1 cellular context compared by ENCODE assay signal in the genomic region with DNA sequence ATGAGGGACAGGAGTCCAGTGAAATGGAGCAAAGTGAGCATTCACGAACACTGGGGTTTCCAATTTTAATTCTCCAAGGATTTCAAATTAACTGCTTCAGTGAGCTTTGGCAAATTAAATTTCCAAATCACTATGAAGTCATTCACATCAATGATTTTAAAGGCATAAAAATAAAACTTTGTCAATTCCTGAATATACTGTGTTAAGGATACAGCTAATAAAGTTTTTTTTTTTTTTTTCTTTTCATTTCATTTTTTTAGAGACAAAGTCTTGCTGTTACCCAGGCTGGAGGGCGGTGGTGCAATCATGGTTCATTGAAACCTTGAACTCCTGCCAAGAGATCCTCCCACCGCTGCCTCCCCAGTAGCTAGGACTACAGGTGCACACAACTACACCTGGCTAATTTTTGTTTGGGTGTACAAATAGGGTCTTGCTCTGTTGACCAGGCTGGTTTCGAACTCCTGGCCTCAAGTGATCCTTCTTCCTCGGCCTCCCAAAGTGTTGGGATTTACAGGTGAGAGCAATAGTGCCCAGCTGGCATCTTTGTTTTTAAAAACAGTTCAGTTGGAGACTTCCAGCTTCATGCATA.
TF ChIP-seq lines count a peak whose summit lies in the region.

No MANE protein-coding gene starts in this region.

TF ChIP-seq in HCT116, 20 proteins besides CTCF, POLR2A, EP300 and RAD21 (continued from another document):
- TF ChIP-seq SP1 (IDR thresholded peaks at IDR 0.05; ENCODE audit: low read depth), result no peak
- TF ChIP-seq, protein P1, sequence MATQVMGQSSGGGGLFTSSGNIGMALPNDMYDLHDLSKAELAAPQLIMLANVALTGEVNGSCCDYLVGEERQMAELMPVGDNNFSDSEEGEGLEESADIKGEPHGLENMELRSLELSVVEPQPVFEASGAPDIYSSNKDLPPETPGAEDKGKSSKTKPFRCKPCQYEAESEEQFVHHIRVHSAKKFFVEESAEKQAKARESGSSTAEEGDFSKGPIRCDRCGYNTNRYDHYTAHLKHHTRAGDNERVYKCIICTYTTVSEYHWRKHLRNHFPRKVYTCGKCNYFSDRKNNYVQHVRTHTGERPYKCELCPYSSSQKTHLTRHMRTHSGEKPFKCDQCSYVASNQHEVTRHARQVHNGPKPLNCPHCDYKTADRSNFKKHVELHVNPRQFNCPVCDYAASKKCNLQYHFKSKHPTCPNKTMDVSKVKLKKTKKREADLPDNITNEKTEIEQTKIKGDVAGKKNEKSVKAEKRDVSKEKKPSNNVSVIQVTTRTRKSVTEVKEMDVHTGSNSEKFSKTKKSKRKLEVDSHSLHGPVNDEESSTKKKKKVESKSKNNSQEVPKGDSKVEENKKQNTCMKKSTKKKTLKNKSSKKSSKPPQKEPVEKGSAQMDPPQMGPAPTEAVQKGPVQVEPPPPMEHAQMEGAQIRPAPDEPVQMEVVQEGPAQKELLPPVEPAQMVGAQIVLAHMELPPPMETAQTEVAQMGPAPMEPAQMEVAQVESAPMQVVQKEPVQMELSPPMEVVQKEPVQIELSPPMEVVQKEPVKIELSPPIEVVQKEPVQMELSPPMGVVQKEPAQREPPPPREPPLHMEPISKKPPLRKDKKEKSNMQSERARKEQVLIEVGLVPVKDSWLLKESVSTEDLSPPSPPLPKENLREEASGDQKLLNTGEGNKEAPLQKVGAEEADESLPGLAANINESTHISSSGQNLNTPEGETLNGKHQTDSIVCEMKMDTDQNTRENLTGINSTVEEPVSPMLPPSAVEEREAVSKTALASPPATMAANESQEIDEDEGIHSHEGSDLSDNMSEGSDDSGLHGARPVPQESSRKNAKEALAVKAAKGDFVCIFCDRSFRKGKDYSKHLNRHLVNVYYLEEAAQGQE (IDR thresholded peaks at IDR 0.05; ENCODE audit: low read depth), result no peak
- TF ChIP-seq, protein P2, sequence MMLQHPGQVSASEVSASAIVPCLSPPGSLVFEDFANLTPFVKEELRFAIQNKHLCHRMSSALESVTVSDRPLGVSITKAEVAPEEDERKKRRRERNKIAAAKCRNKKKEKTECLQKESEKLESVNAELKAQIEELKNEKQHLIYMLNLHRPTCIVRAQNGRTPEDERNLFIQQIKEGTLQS (IDR thresholded peaks at IDR 0.05), result no peak
- no peak for TF ChIP-seq JUND (IDR thresholded peaks at IDR 0.05)
- no peak for TF ChIP-seq EGR1 (IDR thresholded peaks at IDR 0.05; ENCODE audit: low read depth)
- TF ChIP-seq CEBPB (IDR thresholded peaks at IDR 0.05; ENCODE audit: low read depth), result no peak
- no peak for TF ChIP-seq ZFX (IDR thresholded peaks at IDR 0.05)
- TF ChIP-seq, protein P3, sequence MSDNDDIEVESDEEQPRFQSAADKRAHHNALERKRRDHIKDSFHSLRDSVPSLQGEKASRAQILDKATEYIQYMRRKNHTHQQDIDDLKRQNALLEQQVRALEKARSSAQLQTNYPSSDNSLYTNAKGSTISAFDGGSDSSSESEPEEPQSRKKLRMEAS (IDR thresholded peaks at IDR 0.05), result no peak
- TF ChIP-seq EZH2phosphoT487 (IDR thresholded peaks at IDR 0.05; ENCODE audit: borderline replicate concordance), result no peak
- TF ChIP-seq, protein P4, sequence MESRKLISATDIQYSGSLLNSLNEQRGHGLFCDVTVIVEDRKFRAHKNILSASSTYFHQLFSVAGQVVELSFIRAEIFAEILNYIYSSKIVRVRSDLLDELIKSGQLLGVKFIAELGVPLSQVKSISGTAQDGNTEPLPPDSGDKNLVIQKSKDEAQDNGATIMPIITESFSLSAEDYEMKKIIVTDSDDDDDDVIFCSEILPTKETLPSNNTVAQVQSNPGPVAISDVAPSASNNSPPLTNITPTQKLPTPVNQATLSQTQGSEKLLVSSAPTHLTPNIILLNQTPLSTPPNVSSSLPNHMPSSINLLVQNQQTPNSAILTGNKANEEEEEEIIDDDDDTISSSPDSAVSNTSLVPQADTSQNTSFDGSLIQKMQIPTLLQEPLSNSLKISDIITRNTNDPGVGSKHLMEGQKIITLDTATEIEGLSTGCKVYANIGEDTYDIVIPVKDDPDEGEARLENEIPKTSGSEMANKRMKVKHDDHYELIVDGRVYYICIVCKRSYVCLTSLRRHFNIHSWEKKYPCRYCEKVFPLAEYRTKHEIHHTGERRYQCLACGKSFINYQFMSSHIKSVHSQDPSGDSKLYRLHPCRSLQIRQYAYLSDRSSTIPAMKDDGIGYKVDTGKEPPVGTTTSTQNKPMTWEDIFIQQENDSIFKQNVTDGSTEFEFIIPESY (IDR thresholded peaks at IDR 0.05; ENCODE audit: extremely low read depth, insufficient replicate concordance, low read length), result no peak
- TF ChIP-seq FOSL1 (IDR thresholded peaks at IDR 0.05; ENCODE audit: low read depth), result no peak
- no peak for TF ChIP-seq EZH2 (IDR thresholded peaks at IDR 0.05)
